1 cellular context compared by ENCODE assay signal in the genomic region with DNA sequence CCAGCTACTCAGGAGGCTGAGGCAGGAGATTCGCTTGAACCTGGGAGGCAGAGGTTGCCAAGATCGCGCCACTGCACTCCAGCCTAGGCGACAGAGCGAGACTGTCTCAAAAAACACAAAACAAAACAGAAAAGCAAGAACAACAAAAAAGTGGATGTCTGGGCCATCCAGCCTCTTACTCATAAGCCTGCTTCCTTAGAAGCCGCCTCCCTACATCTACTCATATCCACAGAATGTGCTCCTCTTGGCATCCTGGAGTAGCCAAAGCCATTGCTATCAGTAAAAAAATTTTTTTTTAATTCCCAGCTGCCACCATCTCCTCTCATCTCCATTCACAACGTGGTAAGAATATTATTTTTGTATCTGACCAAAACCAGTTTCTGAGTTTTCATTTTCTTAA.
TF ChIP-seq lines count a peak whose summit lies in the region.

No MANE protein-coding gene starts in this region.

TF ChIP-seq in GM23338, 12 proteins besides CTCF, POLR2A, EP300 and RAD21 (continued from another document):
- TF ChIP-seq, protein P1, sequence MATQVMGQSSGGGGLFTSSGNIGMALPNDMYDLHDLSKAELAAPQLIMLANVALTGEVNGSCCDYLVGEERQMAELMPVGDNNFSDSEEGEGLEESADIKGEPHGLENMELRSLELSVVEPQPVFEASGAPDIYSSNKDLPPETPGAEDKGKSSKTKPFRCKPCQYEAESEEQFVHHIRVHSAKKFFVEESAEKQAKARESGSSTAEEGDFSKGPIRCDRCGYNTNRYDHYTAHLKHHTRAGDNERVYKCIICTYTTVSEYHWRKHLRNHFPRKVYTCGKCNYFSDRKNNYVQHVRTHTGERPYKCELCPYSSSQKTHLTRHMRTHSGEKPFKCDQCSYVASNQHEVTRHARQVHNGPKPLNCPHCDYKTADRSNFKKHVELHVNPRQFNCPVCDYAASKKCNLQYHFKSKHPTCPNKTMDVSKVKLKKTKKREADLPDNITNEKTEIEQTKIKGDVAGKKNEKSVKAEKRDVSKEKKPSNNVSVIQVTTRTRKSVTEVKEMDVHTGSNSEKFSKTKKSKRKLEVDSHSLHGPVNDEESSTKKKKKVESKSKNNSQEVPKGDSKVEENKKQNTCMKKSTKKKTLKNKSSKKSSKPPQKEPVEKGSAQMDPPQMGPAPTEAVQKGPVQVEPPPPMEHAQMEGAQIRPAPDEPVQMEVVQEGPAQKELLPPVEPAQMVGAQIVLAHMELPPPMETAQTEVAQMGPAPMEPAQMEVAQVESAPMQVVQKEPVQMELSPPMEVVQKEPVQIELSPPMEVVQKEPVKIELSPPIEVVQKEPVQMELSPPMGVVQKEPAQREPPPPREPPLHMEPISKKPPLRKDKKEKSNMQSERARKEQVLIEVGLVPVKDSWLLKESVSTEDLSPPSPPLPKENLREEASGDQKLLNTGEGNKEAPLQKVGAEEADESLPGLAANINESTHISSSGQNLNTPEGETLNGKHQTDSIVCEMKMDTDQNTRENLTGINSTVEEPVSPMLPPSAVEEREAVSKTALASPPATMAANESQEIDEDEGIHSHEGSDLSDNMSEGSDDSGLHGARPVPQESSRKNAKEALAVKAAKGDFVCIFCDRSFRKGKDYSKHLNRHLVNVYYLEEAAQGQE (IDR thresholded peaks at IDR 0.05; ENCODE audit: unreplicated experiment) = no peak
- TF ChIP-seq, protein P2, sequence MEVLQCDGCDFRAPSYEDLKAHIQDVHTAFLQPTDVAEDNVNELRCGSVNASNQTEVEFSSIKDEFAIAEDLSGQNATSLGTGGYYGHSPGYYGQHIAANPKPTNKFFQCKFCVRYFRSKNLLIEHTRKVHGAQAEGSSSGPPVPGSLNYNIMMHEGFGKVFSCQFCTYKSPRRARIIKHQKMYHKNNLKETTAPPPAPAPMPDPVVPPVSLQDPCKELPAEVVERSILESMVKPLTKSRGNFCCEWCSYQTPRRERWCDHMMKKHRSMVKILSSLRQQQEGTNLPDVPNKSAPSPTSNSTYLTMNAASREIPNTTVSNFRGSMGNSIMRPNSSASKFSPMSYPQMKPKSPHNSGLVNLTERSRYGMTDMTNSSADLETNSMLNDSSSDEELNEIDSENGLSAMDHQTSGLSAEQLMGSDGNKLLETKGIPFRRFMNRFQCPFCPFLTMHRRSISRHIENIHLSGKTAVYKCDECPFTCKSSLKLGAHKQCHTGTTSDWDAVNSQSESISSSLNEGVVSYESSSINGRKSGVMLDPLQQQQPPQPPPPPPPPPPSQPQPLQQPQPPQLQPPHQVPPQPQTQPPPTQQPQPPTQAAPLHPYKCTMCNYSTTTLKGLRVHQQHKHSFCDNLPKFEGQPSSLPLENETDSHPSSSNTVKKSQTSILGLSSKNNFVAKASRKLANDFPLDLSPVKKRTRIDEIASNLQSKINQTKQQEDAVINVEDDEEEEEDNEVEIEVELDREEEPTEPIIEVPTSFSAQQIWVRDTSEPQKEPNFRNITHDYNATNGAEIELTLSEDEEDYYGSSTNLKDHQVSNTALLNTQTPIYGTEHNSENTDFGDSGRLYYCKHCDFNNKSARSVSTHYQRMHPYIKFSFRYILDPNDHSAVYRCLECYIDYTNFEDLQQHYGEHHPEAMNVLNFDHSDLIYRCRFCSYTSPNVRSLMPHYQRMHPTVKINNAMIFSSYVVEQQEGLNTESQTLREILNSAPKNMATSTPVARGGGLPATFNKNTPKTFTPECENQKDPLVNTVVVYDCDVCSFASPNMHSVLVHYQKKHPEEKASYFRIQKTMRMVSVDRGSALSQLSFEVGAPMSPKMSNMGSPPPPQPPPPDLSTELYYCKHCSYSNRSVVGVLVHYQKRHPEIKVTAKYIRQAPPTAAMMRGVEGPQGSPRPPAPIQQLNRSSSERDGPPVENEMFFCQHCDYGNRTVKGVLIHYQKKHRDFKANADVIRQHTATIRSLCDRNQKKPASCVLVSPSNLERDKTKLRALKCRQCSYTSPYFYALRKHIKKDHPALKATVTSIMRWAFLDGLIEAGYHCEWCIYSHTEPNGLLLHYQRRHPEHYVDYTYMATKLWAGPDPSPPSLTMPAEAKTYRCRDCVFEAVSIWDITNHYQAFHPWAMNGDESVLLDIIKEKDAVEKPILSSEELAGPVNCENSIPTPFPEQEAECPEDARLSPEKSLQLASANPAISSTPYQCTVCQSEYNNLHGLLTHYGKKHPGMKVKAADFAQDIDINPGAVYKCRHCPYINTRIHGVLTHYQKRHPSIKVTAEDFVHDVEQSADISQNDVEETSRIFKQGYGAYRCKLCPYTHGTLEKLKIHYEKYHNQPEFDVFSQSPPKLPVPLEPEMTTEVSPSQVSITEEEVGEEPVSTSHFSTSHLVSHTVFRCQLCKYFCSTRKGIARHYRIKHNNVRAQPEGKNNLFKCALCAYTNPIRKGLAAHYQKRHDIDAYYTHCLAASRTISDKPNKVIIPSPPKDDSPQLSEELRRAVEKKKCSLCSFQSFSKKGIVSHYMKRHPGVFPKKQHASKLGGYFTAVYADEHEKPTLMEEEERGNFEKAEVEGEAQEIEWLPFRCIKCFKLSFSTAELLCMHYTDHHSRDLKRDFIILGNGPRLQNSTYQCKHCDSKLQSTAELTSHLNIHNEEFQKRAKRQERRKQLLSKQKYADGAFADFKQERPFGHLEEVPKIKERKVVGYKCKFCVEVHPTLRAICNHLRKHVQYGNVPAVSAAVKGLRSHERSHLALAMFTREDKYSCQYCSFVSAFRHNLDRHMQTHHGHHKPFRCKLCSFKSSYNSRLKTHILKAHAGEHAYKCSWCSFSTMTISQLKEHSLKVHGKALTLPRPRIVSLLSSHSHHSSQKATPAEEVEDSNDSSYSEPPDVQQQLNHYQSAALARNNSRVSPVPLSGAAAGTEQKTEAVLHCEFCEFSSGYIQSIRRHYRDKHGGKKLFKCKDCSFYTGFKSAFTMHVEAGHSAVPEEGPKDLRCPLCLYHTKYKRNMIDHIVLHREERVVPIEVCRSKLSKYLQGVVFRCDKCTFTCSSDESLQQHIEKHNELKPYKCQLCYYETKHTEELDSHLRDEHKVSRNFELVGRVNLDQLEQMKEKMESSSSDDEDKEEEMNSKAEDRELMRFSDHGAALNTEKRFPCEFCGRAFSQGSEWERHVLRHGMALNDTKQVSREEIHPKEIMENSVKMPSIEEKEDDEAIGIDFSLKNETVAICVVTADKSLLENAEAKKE (CRISPR knock-in tag; IDR thresholded peaks at IDR 0.05) = no peak
- TF ChIP-seq, protein P3, sequence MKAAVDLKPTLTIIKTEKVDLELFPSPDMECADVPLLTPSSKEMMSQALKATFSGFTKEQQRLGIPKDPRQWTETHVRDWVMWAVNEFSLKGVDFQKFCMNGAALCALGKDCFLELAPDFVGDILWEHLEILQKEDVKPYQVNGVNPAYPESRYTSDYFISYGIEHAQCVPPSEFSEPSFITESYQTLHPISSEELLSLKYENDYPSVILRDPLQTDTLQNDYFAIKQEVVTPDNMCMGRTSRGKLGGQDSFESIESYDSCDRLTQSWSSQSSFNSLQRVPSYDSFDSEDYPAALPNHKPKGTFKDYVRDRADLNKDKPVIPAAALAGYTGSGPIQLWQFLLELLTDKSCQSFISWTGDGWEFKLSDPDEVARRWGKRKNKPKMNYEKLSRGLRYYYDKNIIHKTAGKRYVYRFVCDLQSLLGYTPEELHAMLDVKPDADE (IDR thresholded peaks at IDR 0.05) = no peak
- TF ChIP-seq EZH2phosphoT487 (IDR thresholded peaks at IDR 0.05; ENCODE audit: unreplicated experiment) (no peak), STAT1 (IDR thresholded peaks at IDR 0.05; ENCODE audit: unreplicated experiment) (no peak), ZNF114 (CRISPR knock-in tag; IDR thresholded peaks at IDR 0.05) (no peak), EZH2 (IDR thresholded peaks at IDR 0.05; ENCODE audit: low read depth, unreplicated experiment) (no peak), ZNF331 (CRISPR knock-in tag; IDR thresholded peaks at IDR 0.05; ENCODE audit: low read depth) (no peak), JUNB (IDR thresholded peaks at IDR 0.05; ENCODE audit: unreplicated experiment) (no peak), NANOG (IDR thresholded peaks at IDR 0.05; ENCODE audit: borderline replicate concordance) (no peak), POLR2AphosphoS5 (IDR thresholded peaks at IDR 0.05; ENCODE audit: low read depth) (no peak)
